Comparison of ENCODE assay signal across 8 cellular contexts in the genomic region with DNA sequence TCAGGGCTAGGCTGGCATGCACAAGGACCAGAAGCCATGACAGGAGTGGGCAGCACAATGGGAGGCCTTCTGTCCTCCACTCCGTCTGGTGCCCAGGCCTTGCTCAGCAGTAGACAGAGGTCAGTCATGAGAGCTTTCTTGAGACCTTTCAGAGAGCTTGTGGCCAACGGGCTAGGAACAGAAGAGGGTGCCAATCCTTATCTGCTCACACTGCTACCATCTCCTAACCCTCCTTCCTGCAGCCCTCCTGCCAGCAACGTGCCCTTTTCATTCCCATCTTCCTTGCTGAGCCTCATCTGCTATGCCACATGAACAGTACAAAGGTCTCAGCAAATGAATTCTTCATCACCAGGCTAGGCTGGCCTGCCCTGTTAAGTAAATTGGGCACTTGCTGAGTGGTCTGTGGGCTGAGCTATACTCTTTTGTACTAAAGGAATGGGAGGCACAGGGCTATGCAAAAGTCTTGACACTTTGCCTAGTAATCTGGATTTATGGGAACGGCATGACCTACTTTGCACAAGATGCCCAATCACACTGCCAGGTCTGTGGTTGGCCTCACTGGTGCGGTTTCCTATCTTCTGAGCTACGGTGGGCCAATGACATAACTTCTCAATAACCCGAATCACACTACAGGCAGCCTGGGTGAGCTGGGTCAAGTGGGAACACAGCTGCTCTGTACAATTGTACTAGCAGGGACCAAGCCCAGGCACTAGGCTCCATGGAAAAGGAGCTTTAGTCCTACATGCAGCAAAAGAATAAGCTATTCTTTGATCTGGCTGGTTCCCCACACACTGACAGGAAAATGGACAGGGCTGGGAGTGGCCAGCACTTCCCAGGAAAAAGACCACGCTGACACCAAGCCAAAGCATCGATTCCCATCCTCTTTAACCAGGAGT. TPM values are rescaled to one million over a fixed set of nuclear protein-coding genes. Genes with fewer than 3 reads are reported as not detected.
DNase-seq lines count a peak whose midpoint lies in the region; ATAC-seq and TF ChIP-seq lines count a peak whose summit lies in the region.

No MANE protein-coding gene starts in this region.

- H3K9me3 ChIP-seq in CD4-positive, alpha-beta T cell (ENCODE audit: control insufficient read depth, low read length), result no peaks in the 10 kb centered on the region
- H3K9me3 ChIP-seq in A673 (ENCODE audit: low read depth, low read length, poor library complexity, severe bottlenecking), result no peaks in the 10 kb centered on the region

- no peak for TF ChIP-seq CTCF in CD4-positive, alpha-beta T cell (IDR thresholded peaks at IDR 0.05)
- TF ChIP-seq CTCF in RWPE1 (conservative IDR thresholded peaks at IDR 0.05; ENCODE audit: low read depth), result no peak
- peak in 5 of 56 donors; percentile 8 to 16 (median 11) for TF ChIP-seq CTCF in dorsolateral prefrontal cortex (IDR thresholded peaks at IDR 0.05 in 54 of 56, conservative IDR thresholded peaks at IDR 0.05 in 2 of 56; ENCODE audit: low read depth in 1 of 56, partially characterized antibody in 56 of 56)
- TF ChIP-seq CTCF in nephron progenitor cell (IDR thresholded peaks at IDR 0.05), result no peak
- TF ChIP-seq CTCF in A673 (conservative IDR thresholded peaks at IDR 0.05; ENCODE audit: low read depth, low read length), result no peak

- H3K27ac ChIP-seq in CD4-positive, alpha-beta T cell (ENCODE audit: low read depth, low read length), result no peak overlapping the region
- H3K27ac ChIP-seq in RWPE1 (peak overlapping the region; percentile 54; the same call in 1 of the 2 replicates), dorsolateral prefrontal cortex (peak overlapping the region; percentile 49 to 97 (median 91)), A673 (ENCODE audit: low read depth, low read length, poor library complexity, severe bottlenecking) (no peak overlapping the region)

- H3K9me3 Mint-ChIP-seq in CD4-positive, alpha-beta T cell, result no peaks in the 10 kb centered on the region
- H3K9me3 Mint-ChIP-seq in nephron progenitor cell, result peaks cover 20% of the 10 kb centered on the region

- intact Hi-C loops in CD4-positive, alpha-beta T cell (cut with DNase I, micrococcal nuclease), result loop anchor here in 1 of 2 experiments (5.0 kb wide), 1 partner anchor 46 kb away; a partner anchor contains a TSS
- intact Hi-C loops in dorsolateral prefrontal cortex (cut with DNase I) (loop anchor here (5.0 kb wide), 2 partner anchors 46 to 61 kb away; a partner anchor contains a TSS), A673 (cut with micrococcal nuclease; ENCODE audit: unreplicated experiment) (no loop called here)

- peak overlapping the region; percentile 83 for H3K27ac Mint-ChIP-seq in CD4-positive, alpha-beta T cell
- peak overlapping the region; percentile 50 for H3K27ac Mint-ChIP-seq in nephron progenitor cell

- no peaks in the 10 kb centered on the region for H3K36me3 ChIP-seq in A673 (ENCODE audit: insufficient read depth, low read length, poor library complexity, severe bottlenecking)

- peak in 4 of 10 experiments; percentile 12 to 25 (median 17) for DNase-seq in CD4-positive, alpha-beta T cell
- no peak for DNase-seq in RWPE1 (ENCODE audit: low spot score)
- DNase-seq in dorsolateral prefrontal cortex, result peak in 9 of 10 donors; percentile 37 to 73 (median 62)
- DNase-seq in nephron progenitor cell, result no peak
- no peak for DNase-seq in A673 (ENCODE audit: low spot score)
- no peak for DNase-seq in NCI-H146 (lab: John Stamatoyannopoulos, UW)

- H3K4me1 ChIP-seq in A673 (ENCODE audit: insufficient read depth, low read length, poor library complexity, severe bottlenecking), result peaks cover 22% of the 10 kb centered on the region

- H3K4me1 Mint-ChIP-seq in CD4-positive, alpha-beta T cell (ENCODE audit: low read depth), result peaks cover 86% of the 10 kb centered on the region
- peaks cover 49% of the 10 kb centered on the region for H3K4me1 Mint-ChIP-seq in nephron progenitor cell

- no peaks in the 10 kb centered on the region for H3K27me3 ChIP-seq in CD4-positive, alpha-beta T cell (ENCODE audit: control insufficient read depth, insufficient read depth, low read length)
- H3K27me3 ChIP-seq in dorsolateral prefrontal cortex, result no peaks in the 10 kb centered on the region
- no peaks in the 10 kb centered on the region for H3K27me3 ChIP-seq in A673 (replicated peaks; ENCODE audit: insufficient read depth, low read depth, low read length, poor library complexity)

- CTCF ChIA-PET in CD4-positive, alpha-beta T cell (lab: Charles Lee), result interaction anchor here (1.0 to 3.0 kb wide), 5 partner anchors 10 to 47 kb away, joined by 3 to 15 read pairs (median 8); no protein-coding TSS in a partner anchor
- CTCF ChIA-PET in RWPE1 (lab: Yijun Ruan, JAX), result interaction anchor here (0.6 to 0.7 kb wide), 2 partner anchors 47 to 96 kb away, joined by 3 to 5 read pairs; no protein-coding TSS in a partner anchor
- CTCF ChIA-PET in A673 (lab: Charles Lee), result no interaction called here

- H3K4me3 Mint-ChIP-seq in CD4-positive, alpha-beta T cell, result peak overlapping the region; percentile 35
- no peak overlapping the region for H3K4me3 Mint-ChIP-seq in nephron progenitor cell

- H3K4me3 ChIP-seq in dorsolateral prefrontal cortex (peak overlapping the region in 8 of 59 donors; percentile 1 to 36 (median 11)), A673 (ENCODE audit: low read depth, low read length, poor library complexity, severe bottlenecking) (no peak overlapping the region)

- H3K36me3 Mint-ChIP-seq in CD4-positive, alpha-beta T cell (ENCODE audit: low read depth), result peaks cover 8% of the 10 kb centered on the region
- peaks cover 26% of the 10 kb centered on the region for H3K36me3 Mint-ChIP-seq in nephron progenitor cell (ENCODE audit: low read depth)

- peak; percentile 13 for ATAC-seq in CD4-positive, alpha-beta T cell (ENCODE audit: poor library complexity)
- ATAC-seq in GM19324 (IDR thresholded peaks at IDR 0.05; ENCODE audit: low FRiP score, unreplicated experiment), result no peak
- no peak for ATAC-seq in HG03095 (IDR thresholded peaks at IDR 0.05; ENCODE audit: unreplicated experiment)

- no TSS peak for BruUV-seq in A673 (replicated peaks; lab: Mats Ljungman, UMichigan)

- H3K27me3 Mint-ChIP-seq in CD4-positive, alpha-beta T cell, result no peaks in the 10 kb centered on the region
- H3K27me3 Mint-ChIP-seq in nephron progenitor cell (ENCODE audit: low read depth, poor library complexity), result no peaks in the 10 kb centered on the region

- POLR2A ChIA-PET in CD4-positive, alpha-beta T cell (lab: Charles Lee), result interaction anchor here (2.1 to 4.7 kb wide), 5 partner anchors 9 to 59 kb away, joined by 10 to 63 read pairs (median 34); a partner anchor contains a TSS
- POLR2A ChIA-PET in RWPE1 (lab: Yijun Ruan, JAX; ENCODE audit: low non-redundant PET) (no interaction called here), A673 (lab: Charles Lee; ENCODE audit: low non-redundant PET) (no interaction called here)

RNA-seq across cellular contexts. Expression of a gene that starts 47.8 kb away (rescaled TPM):
- 10 to 100 TPM; 78.0 to 86.8 TPM for total RNA-seq in CD4-positive, alpha-beta T cell
- total RNA-seq in dorsolateral prefrontal cortex, result 100 to 1,000 TPM in 10 of 120 experiments, 10 to 100 TPM in 110; 39.4 to 153 (median 66.8) TPM
- 98.5 and 99.2 TPM in 2 replicates for total RNA-seq in A673 (2021)

Comparison
In these comparisons a context has a peak if more than half of its experiments do, and no peak if none do; other contexts are left out.
1. DNase-seq: peak in dorsolateral prefrontal cortex (9 of 10); none in RWPE1 (single experiment), nephron progenitor cell (single experiment), A673 (single experiment) and NCI-H146 (single experiment).
2. H3K27ac ChIP-seq: peak in RWPE1 (single experiment) and dorsolateral prefrontal cortex (59 of 59); none in CD4-positive, alpha-beta T cell (single experiment) and A673 (single experiment).